ENCODE assay signal across 2 cellular contexts in genomic region chr5:177133845-177134652, GRCh38.
A peak's percentile ranks its signal among the peaks of the same experiment; 100 is the strongest.
TF ChIP-seq lines count a peak whose summit lies in the region.

No MANE protein-coding gene starts in this region.

TF ChIP-seq in Ishikawa, 13 proteins besides CTCF, POLR2A, EP300 and RAD21:
- no peak for TF ChIP-seq TCF12 (IDR thresholded peaks at IDR 0.05; ENCODE audit: low read depth)
- TF ChIP-seq, protein P1, sequence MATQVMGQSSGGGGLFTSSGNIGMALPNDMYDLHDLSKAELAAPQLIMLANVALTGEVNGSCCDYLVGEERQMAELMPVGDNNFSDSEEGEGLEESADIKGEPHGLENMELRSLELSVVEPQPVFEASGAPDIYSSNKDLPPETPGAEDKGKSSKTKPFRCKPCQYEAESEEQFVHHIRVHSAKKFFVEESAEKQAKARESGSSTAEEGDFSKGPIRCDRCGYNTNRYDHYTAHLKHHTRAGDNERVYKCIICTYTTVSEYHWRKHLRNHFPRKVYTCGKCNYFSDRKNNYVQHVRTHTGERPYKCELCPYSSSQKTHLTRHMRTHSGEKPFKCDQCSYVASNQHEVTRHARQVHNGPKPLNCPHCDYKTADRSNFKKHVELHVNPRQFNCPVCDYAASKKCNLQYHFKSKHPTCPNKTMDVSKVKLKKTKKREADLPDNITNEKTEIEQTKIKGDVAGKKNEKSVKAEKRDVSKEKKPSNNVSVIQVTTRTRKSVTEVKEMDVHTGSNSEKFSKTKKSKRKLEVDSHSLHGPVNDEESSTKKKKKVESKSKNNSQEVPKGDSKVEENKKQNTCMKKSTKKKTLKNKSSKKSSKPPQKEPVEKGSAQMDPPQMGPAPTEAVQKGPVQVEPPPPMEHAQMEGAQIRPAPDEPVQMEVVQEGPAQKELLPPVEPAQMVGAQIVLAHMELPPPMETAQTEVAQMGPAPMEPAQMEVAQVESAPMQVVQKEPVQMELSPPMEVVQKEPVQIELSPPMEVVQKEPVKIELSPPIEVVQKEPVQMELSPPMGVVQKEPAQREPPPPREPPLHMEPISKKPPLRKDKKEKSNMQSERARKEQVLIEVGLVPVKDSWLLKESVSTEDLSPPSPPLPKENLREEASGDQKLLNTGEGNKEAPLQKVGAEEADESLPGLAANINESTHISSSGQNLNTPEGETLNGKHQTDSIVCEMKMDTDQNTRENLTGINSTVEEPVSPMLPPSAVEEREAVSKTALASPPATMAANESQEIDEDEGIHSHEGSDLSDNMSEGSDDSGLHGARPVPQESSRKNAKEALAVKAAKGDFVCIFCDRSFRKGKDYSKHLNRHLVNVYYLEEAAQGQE (IDR thresholded peaks at IDR 0.05; ENCODE audit: low read depth), result no peak
- no peak for TF ChIP-seq NFIC (IDR thresholded peaks at IDR 0.05)
- 0 out of 2 replicates have a peak, but pooled peaks have one; percentile 43 for TF ChIP-seq ZBTB7A (IDR thresholded peaks at IDR 0.05; ENCODE audit: low read depth)
- TF ChIP-seq CEBPB (IDR thresholded peaks at IDR 0.05), result no peak
- TF ChIP-seq TAF1 (IDR thresholded peaks at IDR 0.05; ENCODE audit: low read depth), result peak; percentile 51; the same call in 1 of the 2 replicates
- no peak for TF ChIP-seq EGR1 (IDR thresholded peaks at IDR 0.05)
- TF ChIP-seq CREB1 (IDR thresholded peaks at IDR 0.05; ENCODE audit: low read depth), result no peak
- TF ChIP-seq FOXM1 (IDR thresholded peaks at IDR 0.05; ENCODE audit: borderline replicate concordance, low read depth), result no peak
- peak; percentile 84 for TF ChIP-seq YY1 (IDR thresholded peaks at IDR 0.05; ENCODE audit: low read depth)
- TF ChIP-seq MAX (IDR thresholded peaks at IDR 0.05), result no peak; the same call in 1 of the 2 replicates

TF ChIP-seq in HepG2, 621 proteins besides CTCF, POLR2A, EP300 and RAD21 (continued from another document):
- TF ChIP-seq ZNF687 (CRISPR knock-in tag; IDR thresholded peaks at IDR 0.05) (peak; percentile 48), ZFX (CRISPR knock-in tag; IDR thresholded peaks at IDR 0.05; ENCODE audit: low read depth) (peak; percentile 46), ZNF275 (CRISPR knock-in tag; IDR thresholded peaks at IDR 0.05; ENCODE audit: borderline replicate concordance) (no peak), HOXA3 (CRISPR knock-in tag; IDR thresholded peaks at IDR 0.05) (peak; percentile 57; the same call in 1 of the 2 replicates), ZFY (CRISPR knock-in tag; IDR thresholded peaks at IDR 0.05) (peak; percentile 37; the same call in 1 of the 2 replicates), PHF8 (CRISPR knock-in tag; IDR thresholded peaks at IDR 0.05) (peak; percentile 28; the same call in 1 of the 2 replicates)
- TF ChIP-seq, protein P2, sequence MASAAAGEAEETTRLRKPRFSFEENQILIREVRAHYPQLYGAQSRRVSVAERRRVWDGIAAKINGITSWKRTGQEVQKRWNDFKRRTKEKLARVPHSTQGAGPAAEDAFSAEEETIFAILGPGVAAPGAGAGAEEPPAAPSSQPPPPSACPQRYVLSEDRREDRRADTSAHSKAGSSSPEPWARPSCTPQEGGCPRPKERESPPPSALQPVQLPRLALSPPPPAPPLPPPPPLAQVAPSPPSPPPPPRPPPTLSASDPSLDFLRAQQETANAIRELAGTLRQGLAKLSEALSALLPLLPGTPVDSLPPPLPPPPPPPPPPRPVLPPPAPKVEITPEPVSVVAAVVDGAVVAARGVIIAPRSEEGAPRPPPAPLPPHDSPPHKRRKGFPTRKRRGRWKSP (CRISPR knock-in tag; IDR thresholded peaks at IDR 0.05), result peak; percentile 99
